8 cellular contexts compared by ENCODE assay signal in the genomic region with DNA sequence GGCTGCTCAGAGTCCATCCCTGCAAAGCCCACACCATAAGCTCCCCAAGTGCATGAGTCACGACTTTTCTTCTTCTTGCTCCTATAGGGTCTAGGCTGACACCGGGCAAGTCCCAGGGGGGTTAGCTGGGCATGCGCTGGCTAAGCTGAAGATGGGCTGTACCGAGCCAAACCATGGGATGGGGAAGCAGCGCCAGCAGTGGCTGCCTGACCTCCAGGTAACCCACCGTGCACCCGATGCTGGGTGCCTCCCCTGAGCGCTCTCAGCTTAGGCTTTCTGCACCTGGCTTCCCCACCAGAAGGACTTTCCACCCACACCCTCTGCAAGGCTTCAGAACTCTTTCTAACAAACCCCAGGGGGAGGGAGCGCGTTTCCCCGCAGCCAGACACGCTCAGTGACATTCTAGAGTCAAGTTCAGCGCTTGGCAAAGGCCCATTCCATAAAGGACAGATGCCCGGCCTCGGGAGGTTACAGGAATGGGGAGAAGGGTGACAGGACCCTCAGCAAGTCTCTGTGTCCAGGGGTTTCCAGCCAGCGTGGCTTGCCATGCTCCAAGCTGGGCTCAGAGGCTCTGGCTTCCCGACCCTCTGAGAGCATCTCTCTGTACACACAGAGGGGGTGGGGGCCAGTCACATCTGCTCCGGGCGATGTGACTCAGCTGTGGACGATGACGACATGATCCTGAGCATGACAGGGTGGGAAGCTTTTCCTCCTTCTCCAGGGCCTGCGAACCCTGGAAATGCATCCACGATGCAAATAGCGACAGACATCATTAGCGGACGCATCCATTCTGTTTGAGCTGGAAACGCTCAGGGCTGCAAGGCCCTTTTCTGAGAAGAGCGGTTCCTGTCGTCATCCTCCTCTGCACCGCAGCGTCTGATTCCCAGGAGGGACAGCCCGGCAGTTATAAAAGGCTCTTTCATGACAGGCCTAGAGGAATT.
DNase-seq lines count a peak whose midpoint lies in the region; ATAC-seq and TF ChIP-seq lines count a peak whose summit lies in the region.

No MANE protein-coding gene starts in this region.

- ATAC-seq in stimulated activated effector memory CD8-positive, alpha-beta T cell treated with anti-CD3 and anti-CD28 coated beads, Interleukin-12 subunit alpha, Interleukin-12 subunit beta, amount 100 ng/mL, for 72 hours = peak; percentile 9

- peaks cover 6% of the 10 kb centered on the region for H3K4me1 Mint-ChIP-seq in stimulated activated effector memory CD8-positive, alpha-beta T cell treated with anti-CD3 and anti-CD28 coated beads, Interleukin-12 subunit alpha, Interleukin-12 subunit beta, amount 100 ng/mL, for 72 hours

- TF ChIP-seq CTCF in foreskin fibroblast (IDR thresholded peaks at IDR 0.05; ENCODE audit: low read depth, low read length) = no peak

- H3K9me3 Mint-ChIP-seq in stimulated activated effector memory CD8-positive, alpha-beta T cell treated with anti-CD3 and anti-CD28 coated beads, Interleukin-12 subunit alpha, Interleukin-12 subunit beta, amount 100 ng/mL, for 72 hours = no peaks in the 10 kb centered on the region

- no peak overlapping the region for H3K4me3 ChIP-seq in foreskin fibroblast (ENCODE audit: low read depth in 1 of 2, low read length in 2 of 2)

- no peaks in the 10 kb centered on the region for H3K36me3 Mint-ChIP-seq in stimulated activated effector memory CD8-positive, alpha-beta T cell treated with anti-CD3 and anti-CD28 coated beads, Interleukin-12 subunit alpha, Interleukin-12 subunit beta, amount 100 ng/mL, for 72 hours

- DNase-seq in DMS 273 (lab: John Stamatoyannopoulos, UW; ENCODE audit: unreplicated experiment) (peak; percentile 26), DMS 273 treated with DMSO at 0.1 percent for 48 hours (lab: John Stamatoyannopoulos, UW) (no peak), NCI-H69 (lab: John Stamatoyannopoulos, UW) (peak; percentile 48), foreskin fibroblast (peak; percentile 62 to 79), D341Med (ENCODE audit: low spot score) (no peak)
- no peak for DNase-seq in stimulated activated effector memory CD8-positive, alpha-beta T cell treated with anti-CD3 and anti-CD28 coated beads, Interleukin-12 subunit alpha, Interleukin-12 subunit beta, amount 100 ng/mL, for 72 hours (ENCODE audit: low spot score in 2 of 2)
- DNase-seq in stimulated activated CD4-positive, alpha-beta T cell treated with anti-CD3 and anti-CD28 coated beads, Interleukin-4, amount 100 ng/mL, for 24 hours = no peak
- no peak for DNase-seq in stimulated activated naive CD4-positive, alpha-beta T cell treated with Interleukin-2 at 50 U/mL for 16 hours (lab: John Stamatoyannopoulos, UW)

- no peak overlapping the region for H3K27ac Mint-ChIP-seq in stimulated activated effector memory CD8-positive, alpha-beta T cell treated with anti-CD3 and anti-CD28 coated beads, Interleukin-12 subunit alpha, Interleukin-12 subunit beta, amount 100 ng/mL, for 72 hours

- H3K4me3 Mint-ChIP-seq in stimulated activated effector memory CD8-positive, alpha-beta T cell treated with anti-CD3 and anti-CD28 coated beads, Interleukin-12 subunit alpha, Interleukin-12 subunit beta, amount 100 ng/mL, for 72 hours = no peak overlapping the region

Comparison
In these comparisons a context has a peak if more than half of its experiments do, and no peak if none do; other contexts are left out.
1. DNase-seq: peak in DMS 273 (single experiment), NCI-H69 (single experiment) and foreskin fibroblast (2 of 2); none in DMS 273 treated with DMSO at 0.1 percent for 48 hours (single experiment), stimulated activated effector memory CD8-positive, alpha-beta T cell treated with anti-CD3 and anti-CD28 coated beads, Interleukin-12 subunit alpha, Interleukin-12 subunit beta, amount 100 ng/mL, for 72 hours (0 of 2), D341Med (single experiment), stimulated activated CD4-positive, alpha-beta T cell treated with anti-CD3 and anti-CD28 coated beads, Interleukin-4, amount 100 ng/mL, for 24 hours (single experiment) and stimulated activated naive CD4-positive, alpha-beta T cell treated with Interleukin-2 at 50 U/mL for 16 hours (single experiment).